Comparison of ENCODE assay signal across 9 cellular contexts in the genomic region with DNA sequence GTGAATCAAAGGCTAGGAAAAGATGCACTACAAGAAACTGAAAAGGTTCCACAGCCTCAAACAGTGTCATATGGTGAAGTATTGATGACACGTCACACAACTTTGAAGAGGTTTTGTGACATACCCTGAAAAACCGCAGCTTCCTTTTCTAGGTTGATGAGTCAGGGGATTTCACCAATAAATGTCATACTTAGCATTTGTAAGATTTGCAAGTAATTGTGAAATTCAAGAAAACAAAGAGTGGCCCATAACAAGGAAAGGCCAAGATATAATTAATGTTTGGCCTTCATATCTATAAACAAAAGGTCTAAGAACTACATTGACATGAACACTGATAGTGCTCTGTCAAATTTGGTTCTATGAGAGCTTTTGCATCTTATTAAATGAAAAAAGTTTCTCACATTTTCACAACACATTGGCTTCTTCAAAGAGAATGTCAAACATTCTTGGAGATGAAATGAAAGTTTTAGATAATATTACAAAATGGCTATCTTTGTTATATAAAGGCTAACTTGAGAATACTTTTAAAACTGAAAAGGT.
DNase-seq lines count a peak whose midpoint lies in the region; ATAC-seq and TF ChIP-seq lines count a peak whose summit lies in the region.
"Had no signal": no experiment of that assay in that cellular context is flagged by ENCODE, and none has a peak within 500 bp of the region (broad histone marks: within the 10 kb centered on the region; RNA-seq: fewer than 3 reads in every experiment).

No MANE protein-coding gene starts in this region.

- POLR2A ChIA-PET in PC-9 (lab: Charles Lee; ENCODE audit: unreplicated experiment): interaction anchor here (0.7 to 1.9 kb wide), 2 partner anchors 61 to 114 kb away, joined by 3 to 6 read pairs; a partner anchor contains a TSS

- H3K4me2 ChIP-seq in PC-9 (peak overlapping the region; percentile 72), osteoblast (ENCODE audit: insufficient read depth, low read length) (peak overlapping the region; percentile 56)

- H3K79me2 ChIP-seq in PC-9 (ENCODE audit: low read depth): no peaks in the 10 kb centered on the region; the same call in 1 of the 2 replicates
- no peaks in the 10 kb centered on the region for H3K79me2 ChIP-seq in osteoblast (ENCODE audit: insufficient read depth, low read length)

- intact Hi-C loops in PC-9 (cut with micrococcal nuclease; ENCODE audit: unreplicated experiment): loop anchor here (1.0 to 10.0 kb wide), 4 partner anchors 19 to 428 kb away; no protein-coding TSS in a partner anchor

- BruUV-seq in PC-9 (replicated peaks; lab: Mats Ljungman, UMichigan): no TSS peak

- H3K9me3 ChIP-seq in PC-9 (ENCODE audit: insufficient read depth, low read depth) (peaks cover 55% of the 10 kb centered on the region), osteoblast (ENCODE audit: low read depth, low read length) (peaks cover 6% of the 10 kb centered on the region)

- H4K20me1 ChIP-seq in PC-9 (ENCODE audit: insufficient read depth): no peaks in the 10 kb centered on the region
- H4K20me1 ChIP-seq in osteoblast (ENCODE audit: insufficient read depth, low read length): no peaks in the 10 kb centered on the region

- peaks cover 31% of the 10 kb centered on the region for H3F3A ChIP-seq in PC-9 (ENCODE audit: insufficient read depth, low read depth)

- peak; percentile 82 for ATAC-seq in HG02970 (IDR thresholded peaks at IDR 0.05; ENCODE audit: low FRiP score, unreplicated experiment)

- TF ChIP-seq CTCF in PC-9 (conservative IDR thresholded peaks at IDR 0.05): no peak
- TF ChIP-seq CTCF in osteoblast (IDR thresholded peaks at IDR 0.05; ENCODE audit: extremely low read depth, low read depth, low read length): no peak

- peak overlapping the region; percentile 98 for H3K27ac ChIP-seq in PC-9
- H3K27ac ChIP-seq in osteoblast (ENCODE audit: low read depth, low read length): peak overlapping the region; percentile 69
- H3K27ac ChIP-seq: gastrocnemius medialis had no signal

- H3K4me1 ChIP-seq in PC-9 (replicated peaks; ENCODE audit: insufficient read depth) (peaks cover 38% of the 10 kb centered on the region), osteoblast (ENCODE audit: insufficient read depth, low read length) (peaks cover 19% of the 10 kb centered on the region)
- H3K4me1 ChIP-seq: gastrocnemius medialis had no signal

- H3K27me3 ChIP-seq in PC-9 (ENCODE audit: insufficient read depth, low read depth) (no peaks in the 10 kb centered on the region), osteoblast (ENCODE audit: insufficient read depth, low read length) (no peaks in the 10 kb centered on the region)
- H3K27me3 ChIP-seq: gastrocnemius medialis had no signal

- no peaks in the 10 kb centered on the region for H3K9me2 ChIP-seq in PC-9 (ENCODE audit: insufficient read depth)

- H3K4me3 ChIP-seq in PC-9 (peak overlapping the region; percentile 41; the same call in 1 of the 2 replicates), osteoblast (ENCODE audit: insufficient read depth, low read length) (no peak overlapping the region)
- H3K4me3 ChIP-seq: gastrocnemius medialis had no signal

- CTCF ChIA-PET in PC-9 (lab: Charles Lee): no interaction called here

- H3K36me3 ChIP-seq in PC-9 (ENCODE audit: low read depth) (peaks cover 13% of the 10 kb centered on the region; the same call in 1 of the 2 replicates), osteoblast (ENCODE audit: insufficient read depth, low read length) (no peaks in the 10 kb centered on the region)
- H3K36me3 ChIP-seq: gastrocnemius medialis had no signal

- H2AFZ ChIP-seq in PC-9 (no peak overlapping the region), osteoblast (ENCODE audit: low read length) (no peak overlapping the region)

- DNase-seq in stimulated activated CD4-positive, alpha-beta T cell treated with anti-CD3 and anti-CD28 coated beads, Interleukin-15, amount 100 ng/mL, for 24 hours: peak; percentile 44
- no peak for DNase-seq in stimulated activated CD4-positive, alpha-beta T cell treated with anti-CD3 and anti-CD28 coated beads, Interleukin-12 subunit alpha, Interleukin-12 subunit beta, amount 100 ng/mL, for 4 hours
- DNase-seq in PC-9: peak; percentile 24 to 96
- DNase-seq in astrocyte of the hippocampus (ENCODE audit: low read depth, low spot score): peak; percentile 66
- peak; percentile 54 for DNase-seq in osteoblast (ENCODE audit: insufficient read length, low spot score, missing footprints)
- no peak for DNase-seq in DMS53 treated with DMSO at 0.1 percent for 48 hours (lab: John Stamatoyannopoulos, UW; ENCODE audit: unreplicated experiment)
- DNase-seq in activated CD8-positive, alpha-beta memory T cell treated with anti-CD3 and anti-CD28 coated beads for 24 hours: no peak
- DNase-seq: gastrocnemius medialis had no signal

Comparison
In these comparisons a context has a peak if more than half of its experiments do, and no peak if none do; other contexts are left out.
1. DNase-seq: peak in stimulated activated CD4-positive, alpha-beta T cell treated with anti-CD3 and anti-CD28 coated beads, Interleukin-15, amount 100 ng/mL, for 24 hours (single experiment), PC-9 (2 of 2), astrocyte of the hippocampus (single experiment) and osteoblast (single experiment); none in stimulated activated CD4-positive, alpha-beta T cell treated with anti-CD3 and anti-CD28 coated beads, Interleukin-12 subunit alpha, Interleukin-12 subunit beta, amount 100 ng/mL, for 4 hours (single experiment), DMS53 treated with DMSO at 0.1 percent for 48 hours (single experiment) and activated CD8-positive, alpha-beta memory T cell treated with anti-CD3 and anti-CD28 coated beads for 24 hours (single experiment).